In genomic region chr16:46658925-46659324, GRCh38 we compare ENCODE assay signal across 1 cellular context.
TF ChIP-seq lines count a peak whose summit lies in the region.

No MANE protein-coding gene starts in this region.

TF ChIP-seq in GM12878, 131 proteins besides CTCF, POLR2A, EP300 and RAD21 (continued from another document and continues in another):
- TF ChIP-seq ELK1 (IDR thresholded peaks at IDR 0.05; ENCODE audit: low read depth, low read length) (no peak), IKZF1 (conservative IDR thresholded peaks at IDR 0.05) (peak; percentile 82), ZBTB33 (IDR thresholded peaks at IDR 0.05) (no peak), EGR1 (IDR thresholded peaks at IDR 0.05; ENCODE audit: borderline replicate concordance in 1 of 2, low read depth in 2 of 2, low read length in 2 of 2) (0 out of 3 replicates have a peak, but pooled peaks of 1 of the 2 experiments have one; percentile 43), ATF7 (IDR thresholded peaks at IDR 0.05; ENCODE audit: low read depth) (no peak), GATAD2B (conservative IDR thresholded peaks at IDR 0.05; ENCODE audit: low read depth) (0 out of 2 replicates have a peak, but pooled peaks have one; percentile 30), SKIL (IDR thresholded peaks at IDR 0.05; ENCODE audit: low read depth, poor library complexity, severe bottlenecking) (peak; percentile 27), GABPA (IDR thresholded peaks at IDR 0.05; ENCODE audit: low read depth) (no peak), CREB1 (IDR thresholded peaks at IDR 0.05; ENCODE audit: low read depth) (no peak), POLR2AphosphoS2 (IDR thresholded peaks at IDR 0.05; ENCODE audit: low read depth, low read length) (0 out of 2 replicates have a peak, but pooled peaks have one; percentile 15), FOXM1 (IDR thresholded peaks at IDR 0.05; ENCODE audit: low read depth, low read length) (0 out of 2 replicates have a peak, but pooled peaks have one; percentile 28), FOXK2 (IDR thresholded peaks at IDR 0.05) (no peak), CHD4 (IDR thresholded peaks at IDR 0.05) (no peak), RUNX3 (IDR thresholded peaks at IDR 0.05; ENCODE audit: low read length) (peak; percentile 91), ATF3 (IDR thresholded peaks at IDR 0.05; ENCODE audit: borderline replicate concordance, extremely low read depth, low read depth, low read length) (no peak), SIN3A (IDR thresholded peaks at IDR 0.05; ENCODE audit: low read depth, low read length) (no peak), HDAC6 (IDR thresholded peaks at IDR 0.05; ENCODE audit: unreplicated experiment) (no peak), RB1 (IDR thresholded peaks at IDR 0.05; ENCODE audit: borderline replicate concordance) (no peak), NR2C1 (IDR thresholded peaks at IDR 0.05) (no peak), SP1 (IDR thresholded peaks at IDR 0.05; ENCODE audit: low read depth, low read length) (no peak), TCF3 (IDR thresholded peaks at IDR 0.05; ENCODE audit: borderline replicate concordance, insufficient read depth, low read depth, low read length) (no peak), RELA (IDR thresholded peaks at IDR 0.05; ENCODE audit: borderline replicate concordance, partially characterized antibody) (no peak), TARDBP (IDR thresholded peaks at IDR 0.05; ENCODE audit: borderline replicate concordance) (no peak), KAT2A (conservative IDR thresholded peaks at IDR 0.05; ENCODE audit: control insufficient read depth, low read depth, low read length) (no peak), NFXL1 (IDR thresholded peaks at IDR 0.05; ENCODE audit: borderline replicate concordance) (no peak), KDM1A (IDR thresholded peaks at IDR 0.05; ENCODE audit: borderline replicate concordance) (no peak), SUZ12 (IDR thresholded peaks at IDR 0.05; ENCODE audit: unreplicated experiment) (no peak), TCF12 (IDR thresholded peaks at IDR 0.05; ENCODE audit: low read depth, low read length) (no peak), MEF2A (IDR thresholded peaks at IDR 0.05; ENCODE audit: insufficient read depth, low read depth, low read length) (no peak), ZNF217 (IDR thresholded peaks at IDR 0.05) (no peak), ZBTB4 (CRISPR knock-in tag; IDR thresholded peaks at IDR 0.05) (no peak), IRF4 (IDR thresholded peaks at IDR 0.05; ENCODE audit: low read depth, low read length) (no peak; the same call in 1 of the 2 replicates), SREBF1 (IDR thresholded peaks at IDR 0.05; ENCODE audit: low read length) (no peak), ZNF687 (IDR thresholded peaks at IDR 0.05) (0 out of 2 replicates have a peak, but pooled peaks have one; percentile 14), IKZF2 (IDR thresholded peaks at IDR 0.05) (peak; percentile 70 to 77), CBX3 (IDR thresholded peaks at IDR 0.05; ENCODE audit: borderline replicate concordance, low read depth) (no peak), E4F1 (IDR thresholded peaks at IDR 0.05; ENCODE audit: borderline replicate concordance, partially characterized antibody) (no peak), MXI1 (IDR thresholded peaks at IDR 0.05; ENCODE audit: low read depth, low read length) (no peak), PML (IDR thresholded peaks at IDR 0.05; ENCODE audit: low read length) (0 out of 2 replicates have a peak, but pooled peaks have one; percentile 57), PAX5 (IDR thresholded peaks at IDR 0.05; ENCODE audit: borderline replicate concordance, low read depth, low read length) (peak; percentile 29; the same call in 1 of the 2 replicates), NR2F1 (conservative IDR thresholded peaks at IDR 0.05) (0 out of 2 replicates have a peak, but pooled peaks have one; percentile 47), ZSCAN29 (IDR thresholded peaks at IDR 0.05) (no peak), EZH2 (IDR thresholded peaks at IDR 0.05; ENCODE audit: borderline replicate concordance, control insufficient read depth, low read depth, low read length) (no peak), SMAD1 (IDR thresholded peaks at IDR 0.05; ENCODE audit: low read depth, partially characterized antibody) (no peak), RCOR1 (conservative IDR thresholded peaks at IDR 0.05; ENCODE audit: low read depth, low read length) (no peak), ZNF274 (IDR thresholded peaks at IDR 0.05; ENCODE audit: insufficient read depth, insufficient read length) (no peak), HSF1 (IDR thresholded peaks at IDR 0.05; ENCODE audit: low read depth, low read length) (no peak), MAX (IDR thresholded peaks at IDR 0.05; ENCODE audit: low read depth, low read length) (no peak)
